Comparison of ENCODE assay signal across 8 cellular contexts in genomic region chr6:30515967-30516753, GRCh38. TPM values are rescaled to one million over a fixed set of nuclear protein-coding genes. Genes with fewer than 3 reads are reported as not detected.
DNase-seq lines count a peak whose midpoint lies in the region; ATAC-seq and TF ChIP-seq lines count a peak whose summit lies in the region.

No MANE protein-coding gene starts in this region.

- DNase-seq in NCI-H2171 (lab: John Stamatoyannopoulos, UW), result peak; percentile 81
- DNase-seq in activated CD4-positive, alpha-beta T cell treated with anti-CD3 and anti-CD28 coated beads for 36 hours, result peak; percentile 96
- DNase-seq in chondrocyte (ENCODE audit: low spot score), result no peak
- DNase-seq in islet precursor cell, result peak; percentile 88
- DNase-seq in stimulated activated CD4-positive, alpha-beta T cell treated with anti-CD3 and anti-CD28 coated beads, Interleukin-12 subunit alpha, Interleukin-12 subunit beta, amount 100 ng/mL, for 24 hours (ENCODE audit: low read depth in 2 of 2), result peak; percentile 78 to 87

- CTCF ChIA-PET in activated CD4-positive, alpha-beta T cell treated with anti-CD3 and anti-CD28 coated beads for 36 hours (lab: Charles Lee), result interaction anchor here (0.8 to 3.6 kb wide), 4 partner anchors 16 to 224 kb away, joined by 3 to 17 read pairs (median 6); no protein-coding TSS in a partner anchor

- peaks cover 12% of the 10 kb centered on the region for H3K9me3 Mint-ChIP-seq in activated CD4-positive, alpha-beta T cell treated with anti-CD3 and anti-CD28 coated beads for 36 hours (ENCODE audit: low read depth)
- H3K9me3 Mint-ChIP-seq in chondrocyte (ENCODE audit: low read depth), result no peaks in the 10 kb centered on the region

- peak overlapping the region; percentile 98 for H3K27ac Mint-ChIP-seq in activated CD4-positive, alpha-beta T cell treated with anti-CD3 and anti-CD28 coated beads for 36 hours
- peak overlapping the region; percentile 97 for H3K27ac Mint-ChIP-seq in chondrocyte (ENCODE audit: unreplicated experiment)

- H3K27me3 Mint-ChIP-seq in activated CD4-positive, alpha-beta T cell treated with anti-CD3 and anti-CD28 coated beads for 36 hours, result no peaks in the 10 kb centered on the region
- H3K27me3 Mint-ChIP-seq in chondrocyte (ENCODE audit: low read depth), result peaks cover 3% of the 10 kb centered on the region

- intact Hi-C loops in activated CD4-positive, alpha-beta T cell treated with anti-CD3 and anti-CD28 coated beads for 36 hours (cut with DNase I, micrococcal nuclease), result loop anchor here (1.0 to 10.0 kb wide), 9 partner anchors 8 to 1059 kb away; partner anchors contain the start of genes GNL1 (in 1 of the 2), HLA-E (in 1 of the 2), LTA (in 1 of the 2) and MRPS18B (in 1 of the 2)

- POLR2A ChIA-PET in activated CD4-positive, alpha-beta T cell treated with anti-CD3 and anti-CD28 coated beads for 36 hours (lab: Charles Lee), result interaction anchor here (0.6 to 1.5 kb wide), 6 partner anchors 12 to 1030 kb away, joined by 3 to 12 read pairs (median 6); no protein-coding TSS in a partner anchor

- no peak for TF ChIP-seq CTCF in chondrocyte (IDR thresholded peaks at IDR 0.05)

- peaks cover 23% of the 10 kb centered on the region for H3K36me3 Mint-ChIP-seq in activated CD4-positive, alpha-beta T cell treated with anti-CD3 and anti-CD28 coated beads for 36 hours (ENCODE audit: low read depth)
- no peaks in the 10 kb centered on the region for H3K36me3 Mint-ChIP-seq in chondrocyte (ENCODE audit: low read depth)

- peak overlapping the region; percentile 74 for H3K4me3 Mint-ChIP-seq in activated CD4-positive, alpha-beta T cell treated with anti-CD3 and anti-CD28 coated beads for 36 hours
- peak overlapping the region; percentile 82 for H3K4me3 Mint-ChIP-seq in chondrocyte (ENCODE audit: unreplicated experiment)

- ATAC-seq in GM18498 (IDR thresholded peaks at IDR 0.05; ENCODE audit: unreplicated experiment) (peak; percentile 73), HG02798 (IDR thresholded peaks at IDR 0.05; ENCODE audit: poor library complexity, unreplicated experiment) (peak; percentile 72), HG03457 (IDR thresholded peaks at IDR 0.05; ENCODE audit: unreplicated experiment) (no peak)
- peak; percentile 87 for ATAC-seq in activated CD4-positive, alpha-beta T cell treated with anti-CD3 and anti-CD28 coated beads for 36 hours

- peaks cover 69% of the 10 kb centered on the region for H3K4me1 Mint-ChIP-seq in activated CD4-positive, alpha-beta T cell treated with anti-CD3 and anti-CD28 coated beads for 36 hours
- H3K4me1 Mint-ChIP-seq in chondrocyte (ENCODE audit: low read depth), result peaks cover 11% of the 10 kb centered on the region

RNA-seq across cellular contexts. Expression of gene HLA-E, which starts 26.9 kb away (rescaled TPM):
- 100 to 1,000 TPM; 451 to 502 TPM for total RNA-seq in activated CD4-positive, alpha-beta T cell treated with anti-CD3 and anti-CD28 coated beads for 36 hours
- 89.9 to 93.8 TPM (median 93.2 TPM) in 3 replicates for total RNA-seq in chondrocyte

RNA-seq across cellular contexts. Expression of gene GNL1, which starts 40.1 kb away (rescaled TPM):
- total RNA-seq in activated CD4-positive, alpha-beta T cell treated with anti-CD3 and anti-CD28 coated beads for 36 hours, result 100 to 1,000 TPM in 1 of 2 experiments, 10 to 100 TPM in 1; 91.3 to 104 TPM
- 57.7 to 76.7 TPM (median 61.5 TPM) in 3 replicates for total RNA-seq in chondrocyte

RNA-seq across cellular contexts. Expression of gene PRR3, which starts 40.9 kb away (rescaled TPM):
- 10 to 100 TPM; 29.4 to 45.8 TPM for total RNA-seq in activated CD4-positive, alpha-beta T cell treated with anti-CD3 and anti-CD28 coated beads for 36 hours
- total RNA-seq in chondrocyte, result 8.6 to 13.6 TPM (median 9.9 TPM) in 3 replicates

RNA-seq across cellular contexts. Expression of gene ABCF1, which starts 55.1 kb away (rescaled TPM):
- total RNA-seq in activated CD4-positive, alpha-beta T cell treated with anti-CD3 and anti-CD28 coated beads for 36 hours, result 100 to 1,000 TPM in 1 of 2 experiments, 10 to 100 TPM in 1; 100.0 to 105 TPM
- 51.9 to 66.1 TPM (median 53.0 TPM) in 3 replicates for total RNA-seq in chondrocyte
